In the genomic region with DNA sequence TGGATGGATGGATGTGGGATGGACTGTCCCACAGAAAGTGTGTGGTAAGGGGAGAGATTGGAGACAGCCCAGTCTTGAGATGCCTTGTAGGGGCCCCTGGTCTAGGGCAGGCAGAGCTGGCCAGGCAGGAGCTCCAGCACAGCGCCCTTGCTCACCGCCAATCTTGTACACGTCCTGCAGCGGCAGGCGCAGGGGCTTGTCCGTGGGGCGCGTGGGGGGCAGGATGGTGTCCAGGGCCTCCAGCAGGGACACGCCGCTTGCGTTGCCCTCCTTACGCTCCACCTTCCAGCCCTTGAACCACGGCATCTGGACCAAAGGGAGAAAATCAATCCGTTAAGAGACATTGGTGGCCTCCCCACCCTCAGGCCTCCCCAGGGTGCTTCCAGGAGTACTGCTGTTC, we compare ENCODE assay signal across 36 cellular contexts. TPM values are rescaled to one million over a fixed set of nuclear protein-coding genes. Genes with fewer than 3 reads are reported as not detected.
"Had no signal": no experiment of that assay in that cellular context is flagged by ENCODE, and none has a peak within 500 bp of the region (broad histone marks: within the 10 kb centered on the region; RNA-seq: fewer than 3 reads in every experiment).

No MANE protein-coding gene starts in this region.

- FAIRE-seq: RCC 7860, TTC549 had no signal

- ATAC-seq: activated CD8-positive, alpha-beta T cell treated with anti-CD3 and anti-CD28 coated beads for 36 hours; activated T-cell treated with anti-CD3 and anti-CD28 coated beads, Interleukin-2, amount 50 U/mL, for 72 hours; activated T-helper 17 cell treated with anti-CD3 and anti-CD28 coated beads, Interleukin-2, amount 50 U/mL, for 72 hours; PC-3 had no signal

- H3K36me3 Mint-ChIP-seq: activated naive CD8-positive, alpha-beta T cell treated with anti-CD3 and anti-CD28 coated beads for 36 hours had no signal

- H3K4me3 ChIP-seq: MG63, SJCRH30, SK-N-MC had no signal

- H3K27ac Mint-ChIP-seq: activated CD4-positive, alpha-beta T cell treated with anti-CD3 and anti-CD28 coated beads, Interleukin-2, amount 10 ng/mL, durations not matched to agents 24 days and 14 days; activated CD8-positive, alpha-beta T cell treated with anti-CD3 and anti-CD28 coated beads for 36 hours; activated naive CD8-positive, alpha-beta T cell treated with anti-CD3 and anti-CD28 coated beads for 36 hours; activated T-cell treated with anti-CD3 and anti-CD28 coated beads, Interleukin-2, amount 50 U/mL, for 72 hours; activated T-helper 17 cell treated with anti-CD3 and anti-CD28 coated beads, Interleukin-2, amount 50 U/mL, for 72 hours had no signal

- H3K4me3 Mint-ChIP-seq: activated CD4-positive, alpha-beta T cell treated with anti-CD3 and anti-CD28 coated beads, Interleukin-2, amount 10 ng/mL, durations not matched to agents 24 days and 14 days; activated CD8-positive, alpha-beta T cell treated with anti-CD3 and anti-CD28 coated beads for 36 hours; activated naive CD8-positive, alpha-beta T cell treated with anti-CD3 and anti-CD28 coated beads for 36 hours; activated T-cell treated with anti-CD3 and anti-CD28 coated beads, Interleukin-2, amount 50 U/mL, for 72 hours; activated T-helper 17 cell treated with anti-CD3 and anti-CD28 coated beads, Interleukin-2, amount 50 U/mL, for 72 hours had no signal

- H3K36me3 ChIP-seq: brain microvascular endothelial cell, MG63, SJCRH30 had no signal

- H3K27ac ChIP-seq: brain microvascular endothelial cell, RWPE1, SJCRH30, SK-N-MC had no signal

- H3K4me1 ChIP-seq: SJCRH30 had no signal

- DNase-seq: activated CD4-positive, alpha-beta T cell treated with anti-CD3 and anti-CD28 coated beads, Interleukin-2, amount 10 ng/mL, durations not matched to agents 24 days and 14 days; activated CD4-positive, alpha-beta T cell treated with anti-CD3 and anti-CD28 coated beads, Interleukin-2, amount 50 U/mL, for 4 hours; activated CD8-positive, alpha-beta T cell treated with anti-CD3 and anti-CD28 coated beads for 36 hours; activated effector memory CD4-positive, alpha-beta T cell treated with anti-CD3 and anti-CD28 coated beads, Interleukin-2, amount 50 U/mL, for 16 hours; activated naive CD4-positive, alpha-beta T cell; activated naive CD4-positive, alpha-beta T cell treated with anti-CD3 and anti-CD28 coated beads, Interleukin-2, amount 50 U/mL, for 16 hours; activated naive CD8-positive, alpha-beta T cell treated with anti-CD3 and anti-CD28 coated beads for 36 hours; activated T-cell treated with anti-CD3 and anti-CD28 coated beads, Interleukin-2, amount 50 U/mL, for 1 hour; activated T-cell treated with anti-CD3 and anti-CD28 coated beads, Interleukin-2, amount 50 U/mL, for 72 hours; amniotic stem cell; brain microvascular endothelial cell; Kasumi-1; KG1; MG63; NCI-H1048; NCI-H1105 treated with DMSO at 0.1 percent for 48 hours; NCI-H1436; NCI-H1694; NCI-H2029; NCI-H345; NCI-H524 treated with DMSO at 0.1 percent for 48 hours; NCI-H748 treated with DMSO at 0.1 percent for 48 hours; NK-92 treated with Interleukin-12 subunit alpha and Interleukin-12 subunit beta, amount 100 ng/mL, for 24 hours; PC-3; SHP77; SJCRH30 had no signal

- H3K9me3 ChIP-seq: MG63, SJCRH30 had no signal

- H3K9me3 Mint-ChIP-seq: activated CD8-positive, alpha-beta T cell treated with anti-CD3 and anti-CD28 coated beads for 36 hours; activated naive CD8-positive, alpha-beta T cell treated with anti-CD3 and anti-CD28 coated beads for 36 hours had no signal

RNA-seq across cellular contexts. Expression of a gene that starts 20.5 kb away (rescaled TPM):
- total RNA-seq: activated CD4-positive, alpha-beta T cell treated with anti-CD3 and anti-CD28 coated beads, Interleukin-2, amount 10 ng/mL, durations not matched to agents 24 days and 14 days; activated CD8-positive, alpha-beta memory T cell treated with anti-CD3 and anti-CD28 coated beads for 36 hours; activated CD8-positive, alpha-beta T cell treated with anti-CD3 and anti-CD28 coated beads for 36 hours; aorta; PC-3; SJCRH30; T-helper 1 cell treated with Interleukin-12 subunit alpha and Interleukin-12 subunit beta and Interleukin-4 antibody, amounts not matched to agents 30 ng/mL and 1 ng/mL, for 36 hours had no signal
- polyA plus RNA-seq: aorta had no signal

RNA-seq across cellular contexts. Expression of a gene that starts 54.6 kb away (rescaled TPM):
- total RNA-seq: activated CD4-positive, alpha-beta T cell treated with anti-CD3 and anti-CD28 coated beads, Interleukin-2, amount 10 ng/mL, durations not matched to agents 24 days and 14 days; activated CD8-positive, alpha-beta memory T cell treated with anti-CD3 and anti-CD28 coated beads for 36 hours; activated CD8-positive, alpha-beta T cell treated with anti-CD3 and anti-CD28 coated beads for 36 hours; activated naive CD8-positive, alpha-beta T cell treated with anti-CD3 and anti-CD28 coated beads for 36 hours; activated T-cell treated with anti-CD3 and anti-CD28 coated beads, Interleukin-2, amount 50 U/mL, for 72 hours; activated T-helper 17 cell treated with anti-CD3 and anti-CD28 coated beads, Interleukin-2, amount 50 U/mL, for 72 hours; aorta; NCI-H460; SJCRH30; T-helper 1 cell treated with Interleukin-12 subunit alpha and Interleukin-12 subunit beta and Interleukin-4 antibody, amounts not matched to agents 30 ng/mL and 1 ng/mL, for 36 hours; T-helper 2 cell treated with Interferon-gamma antibody and Interleukin-4, amounts not matched to agents 100 ng/mL and 5 ng/mL, for 36 hours had no signal
- polyA plus RNA-seq: aorta had no signal
